In genomic region chr21:45366931-45367401, GRCh38 we compare ENCODE assay signal across 1 cellular context.
TF ChIP-seq lines count a peak whose summit lies in the region.

No MANE protein-coding gene starts in this region.

TF ChIP-seq in HepG2, 621 proteins besides CTCF, POLR2A, EP300 and RAD21 (continued from another document and continues in another):
- 0 out of 2 replicates have a peak, but pooled peaks have one; percentile 16 for TF ChIP-seq ZNF292 (CRISPR knock-in tag; IDR thresholded peaks at IDR 0.05; ENCODE audit: borderline replicate concordance, low read depth)
- 0 out of 2 replicates have a peak, but pooled peaks have one; percentile 14 for TF ChIP-seq ZMYM3 (CRISPR knock-in tag; IDR thresholded peaks at IDR 0.05)
- no peak for TF ChIP-seq IKZF4 (CRISPR knock-in tag; IDR thresholded peaks at IDR 0.05; ENCODE audit: borderline replicate concordance, low read depth, not compliant biosample characterization)
- TF ChIP-seq ZNF792 (CRISPR knock-in tag; IDR thresholded peaks at IDR 0.05): no peak
- TF ChIP-seq ZBTB38 (CRISPR knock-in tag; IDR thresholded peaks at IDR 0.05): peak; percentile 62; the same call in 1 of the 2 replicates
- no peak for TF ChIP-seq ZNF737 (CRISPR knock-in tag; IDR thresholded peaks at IDR 0.05; ENCODE audit: borderline replicate concordance)
- TF ChIP-seq TARDBP (CRISPR knock-in tag; IDR thresholded peaks at IDR 0.05): peak; percentile 67; the same call in 1 of the 2 replicates
- no peak for TF ChIP-seq SIN3B (IDR thresholded peaks at IDR 0.05; ENCODE audit: low read length)
- TF ChIP-seq ATF1 (CRISPR knock-in tag; IDR thresholded peaks at IDR 0.05): no peak
- TF ChIP-seq ZNF572 (CRISPR knock-in tag; IDR thresholded peaks at IDR 0.05): no peak
- no peak for TF ChIP-seq HINFP (CRISPR knock-in tag; IDR thresholded peaks at IDR 0.05; ENCODE audit: low read depth)
- no peak for TF ChIP-seq ZNF644 (CRISPR knock-in tag; IDR thresholded peaks at IDR 0.05; ENCODE audit: low read depth)
- TF ChIP-seq AKAP8 (CRISPR knock-in tag; IDR thresholded peaks at IDR 0.05): no peak
- TF ChIP-seq PATZ1 (CRISPR knock-in tag; IDR thresholded peaks at IDR 0.05): peak; percentile 88
- no peak for TF ChIP-seq AGO2 (optimal IDR thresholded peaks at IDR 0.05; ENCODE audit: low read depth, low read length)
- TF ChIP-seq HOMEZ (CRISPR knock-in tag; IDR thresholded peaks at IDR 0.05; ENCODE audit: low read depth): no peak
- TF ChIP-seq ZNF224 (CRISPR knock-in tag; IDR thresholded peaks at IDR 0.05): no peak
- TF ChIP-seq KLF6 (CRISPR knock-in tag; IDR thresholded peaks at IDR 0.05): no peak
- TF ChIP-seq SMAD3 (CRISPR knock-in tag; IDR thresholded peaks at IDR 0.05): no peak
- no peak for TF ChIP-seq HNRNPLL (IDR thresholded peaks at IDR 0.05; ENCODE audit: low read depth, low read length, poor library complexity, severe bottlenecking)
- TF ChIP-seq TCF7 (IDR thresholded peaks at IDR 0.05; ENCODE audit: low read depth): no peak
- no peak for TF ChIP-seq ZNF704 (CRISPR knock-in tag; IDR thresholded peaks at IDR 0.05; ENCODE audit: borderline replicate concordance)
- TF ChIP-seq DBP (CRISPR knock-in tag; IDR thresholded peaks at IDR 0.05; ENCODE audit: not compliant biosample characterization): no peak
- no peak for TF ChIP-seq TIGD3 (CRISPR knock-in tag; IDR thresholded peaks at IDR 0.05; ENCODE audit: borderline replicate concordance)
- TF ChIP-seq ZNF605 (CRISPR knock-in tag; IDR thresholded peaks at IDR 0.05): no peak
- TF ChIP-seq ZNF773 (CRISPR knock-in tag; IDR thresholded peaks at IDR 0.05; ENCODE audit: borderline replicate concordance): no peak
- TF ChIP-seq MYPOP (CRISPR knock-in tag; IDR thresholded peaks at IDR 0.05): no peak
- 0 out of 2 replicates have a peak, but pooled peaks have one; percentile 19 for TF ChIP-seq ZBTB7A (CRISPR knock-in tag; IDR thresholded peaks at IDR 0.05)
- no peak for TF ChIP-seq CENPX (CRISPR knock-in tag; IDR thresholded peaks at IDR 0.05)
- peak; percentile 12; the same call in 1 of the 2 replicates for TF ChIP-seq HNF4G (IDR thresholded peaks at IDR 0.05; ENCODE audit: borderline replicate concordance, low read depth, low read length)
- no peak for TF ChIP-seq HNF4G (CRISPR knock-in tag; IDR thresholded peaks at IDR 0.05; ENCODE audit: borderline replicate concordance, low read depth)
- peak; percentile 61; the same call in 1 of the 2 replicates for TF ChIP-seq SAP130 (CRISPR knock-in tag; IDR thresholded peaks at IDR 0.05; ENCODE audit: low read depth)
- no peak for TF ChIP-seq STAT5B (CRISPR knock-in tag; IDR thresholded peaks at IDR 0.05)
- no peak for TF ChIP-seq NRL (CRISPR knock-in tag; IDR thresholded peaks at IDR 0.05; ENCODE audit: borderline replicate concordance)
- TF ChIP-seq ZNF678 (CRISPR knock-in tag; IDR thresholded peaks at IDR 0.05): 0 out of 2 replicates have a peak, but pooled peaks have one; percentile 20
- no peak for TF ChIP-seq ZNF12 (CRISPR knock-in tag; IDR thresholded peaks at IDR 0.05)
- no peak for TF ChIP-seq FOXM1 (CRISPR knock-in tag; IDR thresholded peaks at IDR 0.05)
- TF ChIP-seq E2F5 (CRISPR knock-in tag; conservative IDR thresholded peaks at IDR 0.05): no peak
- no peak for TF ChIP-seq ZBTB49 (CRISPR knock-in tag; IDR thresholded peaks at IDR 0.05; ENCODE audit: borderline replicate concordance)
- no peak for TF ChIP-seq ZXDC (CRISPR knock-in tag; IDR thresholded peaks at IDR 0.05)
- TF ChIP-seq TEF (CRISPR knock-in tag; IDR thresholded peaks at IDR 0.05): no peak
- peak; percentile 46; the same call in 1 of the 2 replicates for TF ChIP-seq MAX (IDR thresholded peaks at IDR 0.05)
- no peak for TF ChIP-seq NFIC (IDR thresholded peaks at IDR 0.05; ENCODE audit: low read length)
- peak; percentile 27; the same call in 1 of the 2 replicates for TF ChIP-seq RXRB (CRISPR knock-in tag; IDR thresholded peaks at IDR 0.05; ENCODE audit: borderline replicate concordance)
- no peak for TF ChIP-seq HES4 (CRISPR knock-in tag; IDR thresholded peaks at IDR 0.05; ENCODE audit: borderline replicate concordance)
- TF ChIP-seq JUN (CRISPR knock-in tag; IDR thresholded peaks at IDR 0.05): 0 out of 2 replicates have a peak, but pooled peaks have one; percentile 58
- no peak for TF ChIP-seq MAFF (IDR thresholded peaks at IDR 0.05; ENCODE audit: low read depth, low read length)
- TF ChIP-seq ZNF629 (CRISPR knock-in tag; conservative IDR thresholded peaks at IDR 0.05): no peak
- TF ChIP-seq HCFC1 (IDR thresholded peaks at IDR 0.05; ENCODE audit: low read depth, low read length): no peak
- TF ChIP-seq PRMT3 (CRISPR knock-in tag; IDR thresholded peaks at IDR 0.05; ENCODE audit: borderline replicate concordance, low read depth): no peak
- 0 out of 2 replicates have a peak, but pooled peaks have one; percentile 30 for TF ChIP-seq ZNF550 (CRISPR knock-in tag; IDR thresholded peaks at IDR 0.05; ENCODE audit: borderline replicate concordance)
- TF ChIP-seq MAFK (conservative IDR thresholded peaks at IDR 0.05 in 1 of 2, IDR thresholded peaks at IDR 0.05 in 1 of 2; ENCODE audit: low read length in 2 of 2): no peak
